ENCODE assay signal across 12 cellular contexts in the genomic region with DNA sequence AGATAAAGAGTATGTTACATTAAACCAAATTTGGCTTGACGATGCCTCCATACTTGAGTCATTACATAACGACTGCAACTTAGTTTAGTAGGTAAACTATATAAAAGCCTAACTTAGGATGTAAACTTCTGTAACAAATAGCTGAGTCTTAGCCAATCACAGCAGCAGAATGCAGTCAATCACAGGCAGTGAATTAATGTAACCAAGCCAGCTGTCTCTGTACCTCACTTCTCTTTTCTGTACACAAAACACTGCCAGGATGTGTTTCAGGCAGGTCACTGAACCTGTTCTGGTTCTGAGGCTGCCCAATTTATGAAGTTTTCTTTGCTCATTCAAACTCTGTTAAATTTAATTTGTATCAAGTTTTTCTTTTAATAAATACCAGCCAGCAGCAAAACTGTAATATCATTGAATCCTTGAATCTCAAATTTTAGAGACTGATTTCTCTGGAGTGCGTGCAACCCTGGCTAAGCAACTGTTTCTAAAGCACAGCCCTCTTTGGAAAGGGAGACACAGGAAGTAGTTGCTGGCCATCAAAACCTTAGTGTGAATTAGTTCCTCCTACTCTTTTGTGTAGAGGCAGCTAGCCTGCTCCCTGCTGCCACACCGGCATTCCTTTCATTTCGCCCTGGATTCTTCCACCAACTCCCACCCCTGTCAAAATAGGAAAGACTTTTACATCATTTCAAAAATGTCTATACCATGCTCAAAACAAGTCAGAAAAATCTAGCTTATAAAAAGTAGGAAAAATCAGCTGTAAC. TPM values are rescaled to one million over a fixed set of nuclear protein-coding genes. Genes with fewer than 3 reads are reported as not detected.
DNase-seq lines count a peak whose midpoint lies in the region; ATAC-seq, FAIRE-seq and TF ChIP-seq lines count a peak whose summit lies in the region.
"Had no signal": no experiment of that assay in that cellular context is flagged by ENCODE, and none has a peak within 500 bp of the region (broad histone marks: within the 10 kb centered on the region; RNA-seq: fewer than 3 reads in every experiment).

No MANE protein-coding gene starts in this region.

- H3K9me3 ChIP-seq in CD4-positive, alpha-beta T cell (ENCODE audit: control insufficient read depth, low read length) = no peaks in the 10 kb centered on the region
- H3K9me3 ChIP-seq in NT2/D1 (ENCODE audit: insufficient read depth, low read length) = peaks cover 15% of the 10 kb centered on the region; the same call in 1 of the 2 replicates
- peaks cover 0 to 5% (median 0%) of the 10 kb centered on the region in 4 donors for H3K9me3 ChIP-seq in tibial nerve

- no peak for ATAC-seq in CD4-positive, alpha-beta T cell (ENCODE audit: poor library complexity)

- peaks cover 73% of the 10 kb centered on the region for H3K4me1 Mint-ChIP-seq in CD4-positive, alpha-beta T cell (ENCODE audit: low read depth)
- peaks cover 74% of the 10 kb centered on the region for H3K4me1 Mint-ChIP-seq in activated T-helper 1 cell treated with anti-CD3 and anti-CD28 coated beads, Interleukin-12 subunit alpha, Interleukin-12 subunit beta, Interleukin-2, Interleukin-4 antibody, amounts not matched to agents 30 ng/mL and 10 ng/mL and 1 ng/mL, durations not matched to agents 14 hours and 24 hours and 36 hours (ENCODE audit: low read depth)

- H3K9ac ChIP-seq in NT2/D1 (ENCODE audit: insufficient read length, low read depth) = no peak overlapping the region

- POLR2A ChIA-PET in CD4-positive, alpha-beta T cell (lab: Charles Lee) = interaction anchor here (0.9 to 4.2 kb wide), 3 partner anchors 13 to 29 kb away, joined by 3 to 38 read pairs (median 14); no protein-coding TSS in a partner anchor

- no peaks in the 10 kb centered on the region for H3K27me3 Mint-ChIP-seq in CD4-positive, alpha-beta T cell
- H3K27me3 Mint-ChIP-seq in activated T-helper 1 cell treated with anti-CD3 and anti-CD28 coated beads, Interleukin-12 subunit alpha, Interleukin-12 subunit beta, Interleukin-2, Interleukin-4 antibody, amounts not matched to agents 30 ng/mL and 10 ng/mL and 1 ng/mL, durations not matched to agents 14 hours and 24 hours and 36 hours (ENCODE audit: insufficient read depth) = no peaks in the 10 kb centered on the region

- CTCF ChIA-PET in CD4-positive, alpha-beta T cell (lab: Charles Lee) = no interaction called here

- H3K4me3 ChIP-seq in NT2/D1 (ENCODE audit: insufficient read length, low read depth) (no peak overlapping the region), tibial nerve (no peak overlapping the region)
- H3K4me3 ChIP-seq: cardiac muscle cell had no signal

- WGBS in tibial nerve, 2 donors = 68 to 69% methylated on average over 5 of the region's 5 CpGs

- peaks cover 43% of the 10 kb centered on the region for H3K36me3 Mint-ChIP-seq in CD4-positive, alpha-beta T cell (ENCODE audit: low read depth)
- H3K36me3 Mint-ChIP-seq in activated T-helper 1 cell treated with anti-CD3 and anti-CD28 coated beads, Interleukin-12 subunit alpha, Interleukin-12 subunit beta, Interleukin-2, Interleukin-4 antibody, amounts not matched to agents 30 ng/mL and 10 ng/mL and 1 ng/mL, durations not matched to agents 14 hours and 24 hours and 36 hours (ENCODE audit: low read depth) = peaks cover 48% of the 10 kb centered on the region

- no peak overlapping the region for H3K27ac ChIP-seq in CD4-positive, alpha-beta T cell (ENCODE audit: low read depth, low read length)
- no peak overlapping the region for H3K27ac ChIP-seq in tibial nerve
- H3K27ac ChIP-seq: cardiac muscle cell had no signal

- FAIRE-seq in GM19239 (lab: Jason Lieb, UNC) = peak; percentile 68

- no peak for TF ChIP-seq POLR2A in tibial nerve (IDR thresholded peaks at IDR 0.05)

- no peak for TF ChIP-seq CTCF in CD4-positive, alpha-beta T cell (IDR thresholded peaks at IDR 0.05)
- no peak for TF ChIP-seq CTCF in tibial nerve (IDR thresholded peaks at IDR 0.05)

- H3K4me1 ChIP-seq in NT2/D1 (ENCODE audit: insufficient read depth, insufficient read length) (peaks cover 3% of the 10 kb centered on the region), tibial nerve (peaks cover 0 to 39% (median 6%) of the 10 kb centered on the region in 4 donors)

- H3K27ac Mint-ChIP-seq in CD4-positive, alpha-beta T cell = peak overlapping the region; percentile 53
- H3K27ac Mint-ChIP-seq in activated T-helper 1 cell treated with anti-CD3 and anti-CD28 coated beads, Interleukin-12 subunit alpha, Interleukin-12 subunit beta, Interleukin-2, Interleukin-4 antibody, amounts not matched to agents 30 ng/mL and 10 ng/mL and 1 ng/mL, durations not matched to agents 14 hours and 24 hours and 36 hours = no peak overlapping the region

- H3K36me3 ChIP-seq in NT2/D1 (ENCODE audit: insufficient read depth, insufficient read length, low read length) (no peaks in the 10 kb centered on the region), tibial nerve (peaks cover 0 to 23% (median 0%) of the 10 kb centered on the region in 3 donors)
- H3K36me3 ChIP-seq: cardiac muscle cell had no signal

- TF ChIP-seq EP300 in tibial nerve (IDR thresholded peaks at IDR 0.05) = no peak

- DNase-seq in CD4-positive, alpha-beta T cell = no peak
- DNase-seq in GM19239 (ENCODE audit: insufficient read length, low spot score) (no peak), NT2/D1 (ENCODE audit: low read depth, low spot score) (peak; percentile 49), iPS-NIHi7 (ENCODE audit: extremely low spot score) (peak; percentile 66), activated gamma-delta T cell treated with Interleukin-2 at 50 U/mL for 16 hours (no peak), tibial nerve (ENCODE audit: low spot score in 2 of 2) (no peak), DMS153 (lab: John Stamatoyannopoulos, UW) (no peak)
- no peak for DNase-seq in activated T-helper 1 cell treated with anti-CD3 and anti-CD28 coated beads, Interleukin-12 subunit alpha, Interleukin-12 subunit beta, Interleukin-2, Interleukin-4 antibody, amounts not matched to agents 30 ng/mL and 10 ng/mL and 1 ng/mL, durations not matched to agents 14 hours and 24 hours and 36 hours (ENCODE audit: low spot score)
- DNase-seq: mammary epithelial cell, NCI-H146, NCI-H774 had no signal

- H3K9me3 Mint-ChIP-seq in CD4-positive, alpha-beta T cell = no peaks in the 10 kb centered on the region
- H3K9me3 Mint-ChIP-seq in activated T-helper 1 cell treated with anti-CD3 and anti-CD28 coated beads, Interleukin-12 subunit alpha, Interleukin-12 subunit beta, Interleukin-2, Interleukin-4 antibody, amounts not matched to agents 30 ng/mL and 10 ng/mL and 1 ng/mL, durations not matched to agents 14 hours and 24 hours and 36 hours = peaks cover 5% of the 10 kb centered on the region

- no peak overlapping the region for H3K4me3 Mint-ChIP-seq in CD4-positive, alpha-beta T cell
- H3K4me3 Mint-ChIP-seq in activated T-helper 1 cell treated with anti-CD3 and anti-CD28 coated beads, Interleukin-12 subunit alpha, Interleukin-12 subunit beta, Interleukin-2, Interleukin-4 antibody, amounts not matched to agents 30 ng/mL and 10 ng/mL and 1 ng/mL, durations not matched to agents 14 hours and 24 hours and 36 hours = no peak overlapping the region

- intact Hi-C loops in CD4-positive, alpha-beta T cell (cut with DNase I, micrococcal nuclease) = no loop called here
- intact Hi-C loops in activated T-helper 1 cell treated with anti-CD3 and anti-CD28 coated beads, Interleukin-12 subunit alpha, Interleukin-12 subunit beta, Interleukin-2, Interleukin-4 antibody, amounts not matched to agents 30 ng/mL and 10 ng/mL and 1 ng/mL, durations not matched to agents 14 hours and 24 hours and 36 hours (cut with micrococcal nuclease) = no loop called here

- no peaks in the 10 kb centered on the region for H3K27me3 ChIP-seq in CD4-positive, alpha-beta T cell (ENCODE audit: control insufficient read depth, insufficient read depth, low read length)
- H3K27me3 ChIP-seq in NT2/D1 (ENCODE audit: insufficient read depth, insufficient read length) (no peaks in the 10 kb centered on the region), tibial nerve (no peaks in the 10 kb centered on the region)
- H3K27me3 ChIP-seq: cardiac muscle cell had no signal

RNA-seq across cellular contexts. Expression of gene RFTN1, which starts 15.2 kb away (rescaled TPM):
- total RNA-seq in CD4-positive, alpha-beta T cell = 10 to 100 TPM; 55.7 to 56.4 TPM
- total RNA-seq in activated T-helper 1 cell treated with anti-CD3 and anti-CD28 coated beads, Interleukin-12 subunit alpha, Interleukin-12 subunit beta, Interleukin-2, Interleukin-4 antibody, amounts not matched to agents 30 ng/mL and 10 ng/mL and 1 ng/mL, durations not matched to agents 14 hours and 24 hours and 36 hours = 97.6 and 97.8 TPM in 2 replicates
- 100 to 1,000 TPM; 113 to 137 (median 122) TPM for total RNA-seq in tibial nerve

Comparison
In these comparisons a context has a peak if more than half of its experiments do, and no peak if none do; other contexts are left out.
1. DNase-seq: peak in NT2/D1 (single experiment) and iPS-NIHi7 (single experiment); none in CD4-positive, alpha-beta T cell (0 of 10), GM19239 (single experiment), activated T-helper 1 cell treated with anti-CD3 and anti-CD28 coated beads, Interleukin-12 subunit alpha, Interleukin-12 subunit beta, Interleukin-2, Interleukin-4 antibody, amounts not matched to agents 30 ng/mL and 10 ng/mL and 1 ng/mL, durations not matched to agents 14 hours and 24 hours and 36 hours (single experiment), activated gamma-delta T cell treated with Interleukin-2 at 50 U/mL for 16 hours (single experiment), tibial nerve (0 of 2) and DMS153 (single experiment).